24 cellular contexts compared by ENCODE assay signal in genomic region chr5:68167195-68167651, GRCh38.
"Had no signal": no experiment of that assay in that cellular context is flagged by ENCODE, and none has a peak within 500 bp of the region (broad histone marks: within the 10 kb centered on the region; RNA-seq: fewer than 3 reads in every experiment).

No MANE protein-coding gene starts in this region.

- H3K9me3 ChIP-seq: colonic mucosa, esophagus squamous epithelium, gastroesophageal sphincter, heart left ventricle, left ventricle myocardium inferior, lower lobe of right lung, mucosa of descending colon had no signal

- H2AFZ ChIP-seq: hepatocyte had no signal

- H3K4me2 ChIP-seq: hepatocyte had no signal

- H3K27ac ChIP-seq: colonic mucosa, epithelial cell of prostate, esophagus squamous epithelium, foreskin keratinocyte, gastroesophageal sphincter, heart left ventricle, hepatocyte, left ventricle myocardium inferior, lower lobe of right lung had no signal

- DNase-seq: colonic mucosa; cortex of kidney; effector CD8-positive, alpha-beta T cell; effector memory CD8-positive, alpha-beta T cell; endodermal cell; erythroblast; esophagus squamous epithelium; foreskin keratinocyte; heart left ventricle; hypothalamus; immature natural killer cell; islet precursor cell; kidney; kidney glomerular epithelial cell; left ventricle myocardium inferior; lower lobe of right lung; mesenchymal stem cell; mucosa of descending colon had no signal

- H3K79me2 ChIP-seq: hepatocyte had no signal

- ATAC-seq: effector memory CD8-positive, alpha-beta T cell; esophagus mucosa; foreskin keratinocyte; gastroesophageal sphincter; heart left ventricle; lower lobe of right lung; mucosa of descending colon had no signal

- H3K4me3 ChIP-seq: colonic mucosa, esophagus squamous epithelium, gastroesophageal sphincter, heart left ventricle, hepatocyte, left ventricle myocardium inferior, lower lobe of right lung, mucosa of descending colon had no signal

- H3K4me1 ChIP-seq: colonic mucosa, foreskin keratinocyte had no signal

- H3K27me3 ChIP-seq: colonic mucosa, esophagus squamous epithelium, foreskin keratinocyte, gastroesophageal sphincter, heart left ventricle, hepatocyte had no signal

- H3K36me3 ChIP-seq: colonic mucosa, esophagus squamous epithelium, gastroesophageal sphincter, heart left ventricle, left ventricle myocardium inferior, lower lobe of right lung had no signal

- FAIRE-seq: endometrium, frontal cortex, kidney had no signal
